10 cellular contexts compared by ENCODE assay signal in genomic region chr17:60151355-60151754, GRCh38. TPM values are rescaled to one million over a fixed set of nuclear protein-coding genes. Genes with fewer than 3 reads are reported as not detected.
DNase-seq lines count a peak whose midpoint lies in the region; ATAC-seq and FAIRE-seq lines count a peak whose summit lies in the region.
"Had no signal": no experiment of that assay in that cellular context is flagged by ENCODE, and none has a peak within 500 bp of the region (broad histone marks: within the 10 kb centered on the region; RNA-seq: fewer than 3 reads in every experiment).

No MANE protein-coding gene starts in this region.

- POLR2A ChIA-PET in naive thymus-derived CD4-positive, alpha-beta T cell (lab: Charles Lee) = interaction anchor here (0.6 kb wide), 1 partner anchor 78 kb away, joined by 3 read pairs; no protein-coding TSS in a partner anchor

- H3K4me1 Mint-ChIP-seq in T-helper 17 cell = peaks cover 15% of the 10 kb centered on the region
- H3K4me1 Mint-ChIP-seq in naive thymus-derived CD4-positive, alpha-beta T cell = peaks cover 4 to 18% (median 16%) of the 10 kb centered on the region in 7 donors

- H3K27me3 Mint-ChIP-seq in T-helper 17 cell = peaks cover 80% of the 10 kb centered on the region
- peaks cover 57 to 69% (median 66%) of the 10 kb centered on the region in 5 donors for H3K27me3 Mint-ChIP-seq in naive thymus-derived CD4-positive, alpha-beta T cell

- H3K27me3 ChIP-seq in naive thymus-derived CD4-positive, alpha-beta T cell (ENCODE audit: control insufficient read depth in 2 of 2, insufficient read depth in 2 of 2, low read length in 2 of 2) = peaks cover 0 to 5% of the 10 kb centered on the region in 2 donors

- H3K4me1 ChIP-seq in naive thymus-derived CD4-positive, alpha-beta T cell (ENCODE audit: control insufficient read depth in 2 of 2, insufficient read depth in 2 of 2, low read length in 2 of 2) = peaks cover 6% of the 10 kb centered on the region in 2 donors

- peak; percentile 76 for FAIRE-seq in GM18507 (lab: Jason Lieb, UNC)

- H3K27ac Mint-ChIP-seq in T-helper 17 cell = no peak overlapping the region
- H3K27ac Mint-ChIP-seq in naive thymus-derived CD4-positive, alpha-beta T cell = no peak overlapping the region

- H3K27ac ChIP-seq in naive thymus-derived CD4-positive, alpha-beta T cell (ENCODE audit: low read depth, low read length) = no peak overlapping the region

- CTCF ChIA-PET in naive thymus-derived CD4-positive, alpha-beta T cell (lab: Charles Lee) = no interaction called here

- peak; percentile 59 for ATAC-seq in GM21447 (IDR thresholded peaks at IDR 0.05; ENCODE audit: unreplicated experiment)
- peak; percentile 89 for ATAC-seq in T-helper 17 cell
- peak; percentile 63 for ATAC-seq in naive thymus-derived CD4-positive, alpha-beta T cell
- no peak for ATAC-seq in left colon
- ATAC-seq: mucosa of descending colon had no signal

- H3K36me3 ChIP-seq in naive thymus-derived CD4-positive, alpha-beta T cell (ENCODE audit: control insufficient read depth in 2 of 3, insufficient read depth in 3 of 3, low read length in 3 of 3) = no peaks in the 10 kb centered on the region
- H3K36me3 ChIP-seq: MG63 had no signal

- intact Hi-C loops in naive thymus-derived CD4-positive, alpha-beta T cell (cut with micrococcal nuclease) = no loop called here
- intact Hi-C loops in left colon (cut with DNase I, micrococcal nuclease) = no loop called here

- H3K9me3 ChIP-seq in T-helper 17 cell (ENCODE audit: control insufficient read depth, low read length, poor library complexity, severe bottlenecking) = no peaks in the 10 kb centered on the region
- no peaks in the 10 kb centered on the region for H3K9me3 ChIP-seq in naive thymus-derived CD4-positive, alpha-beta T cell (ENCODE audit: control insufficient read depth in 2 of 3, low read length in 3 of 3)
- H3K9me3 ChIP-seq: MG63, mucosa of descending colon had no signal

- H3K9me3 Mint-ChIP-seq in naive thymus-derived CD4-positive, alpha-beta T cell = peaks cover 0 to 3% (median 0%) of the 10 kb centered on the region in 11 donors

- no peak overlapping the region for H3K4me3 ChIP-seq in naive thymus-derived CD4-positive, alpha-beta T cell (ENCODE audit: low read length)
- H3K4me3 ChIP-seq: MG63, mucosa of descending colon had no signal

- DNase-seq in GM18507 (ENCODE audit: extremely low spot score, insufficient read length, low read depth) = no peak
- no peak for DNase-seq in T-helper 17 cell
- DNase-seq in naive thymus-derived CD4-positive, alpha-beta T cell = no peak
- DNase-seq in HPDE6-E6E7 (ENCODE audit: extremely low spot score) = no peak
- no peak for DNase-seq in left colon
- no peak for DNase-seq in dedifferentiated amniotic fluid mesenchymal stem cell (ENCODE audit: extremely low spot score)
- DNase-seq in SIG-M5 treated with dmso at 0.1 percent for 504 hours (lab: John Stamatoyannopoulos, UW; ENCODE audit: unreplicated experiment) = no peak
- DNase-seq: MG63, mucosa of descending colon had no signal

- H3K36me3 Mint-ChIP-seq in T-helper 17 cell (ENCODE audit: low read depth) = peaks cover 10% of the 10 kb centered on the region
- H3K36me3 Mint-ChIP-seq in naive thymus-derived CD4-positive, alpha-beta T cell = peaks cover 0 to 3% (median 0%) of the 10 kb centered on the region in 5 donors

- H3K4me3 Mint-ChIP-seq in T-helper 17 cell = peak overlapping the region; percentile 82
- H3K4me3 Mint-ChIP-seq in naive thymus-derived CD4-positive, alpha-beta T cell = peak overlapping the region in 7 of 10 donors; percentile 1 to 73 (median 61)

RNA-seq across cellular contexts. Expression of gene CA4, which starts 1.6 kb away (rescaled TPM):
- total RNA-seq in T-helper 17 cell (not detected), left colon (100 to 1,000 TPM; 394 to 509 TPM)
- not detected for total RNA-seq in naive thymus-derived CD4-positive, alpha-beta T cell
- polyA plus RNA-seq in naive thymus-derived CD4-positive, alpha-beta T cell = not detected

Comparison
In these comparisons a context has a peak if more than half of its experiments do, and no peak if none do; other contexts are left out.
1. RNA of gene CA4, which starts 1.6 kb away (total RNA-seq): 394 to 509 TPM in left colon; not detected in T-helper 17 cell and not detected in naive thymus-derived CD4-positive, alpha-beta T cell; every median in the first group is over 100 times any median in the second.